Comparison of ENCODE assay signal across 1 cellular context in genomic region chr16:10385725-10386516, GRCh38.
TF ChIP-seq lines count a peak whose summit lies in the region.

A gene with protein sequence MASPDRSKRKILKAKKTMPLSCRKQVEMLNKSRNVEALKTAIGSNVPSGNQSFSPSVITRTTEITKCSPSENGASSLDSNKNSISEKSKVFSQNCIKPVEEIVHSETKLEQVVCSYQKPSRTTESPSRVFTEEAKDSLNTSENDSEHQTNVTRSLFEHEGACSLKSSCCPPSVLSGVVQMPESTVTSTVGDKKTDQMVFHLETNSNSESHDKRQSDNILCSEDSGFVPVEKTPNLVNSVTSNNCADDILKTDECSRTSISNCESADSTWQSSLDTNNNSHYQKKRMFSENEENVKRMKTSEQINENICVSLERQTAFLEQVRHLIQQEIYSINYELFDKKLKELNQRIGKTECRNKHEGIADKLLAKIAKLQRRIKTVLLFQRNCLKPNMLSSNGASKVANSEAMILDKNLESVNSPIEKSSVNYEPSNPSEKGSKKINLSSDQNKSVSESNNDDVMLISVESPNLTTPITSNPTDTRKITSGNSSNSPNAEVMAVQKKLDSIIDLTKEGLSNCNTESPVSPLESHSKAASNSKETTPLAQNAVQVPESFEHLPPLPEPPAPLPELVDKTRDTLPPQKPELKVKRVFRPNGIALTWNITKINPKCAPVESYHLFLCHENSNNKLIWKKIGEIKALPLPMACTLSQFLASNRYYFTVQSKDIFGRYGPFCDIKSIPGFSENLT (plus strand): TSS chr16:10386061. CDS start chr16:10430621, 44,560 bp downstream.

TF ChIP-seq in HepG2, 621 proteins besides CTCF, POLR2A, EP300 and RAD21 (continued from another document and continues in another):
- TF ChIP-seq, protein P1, sequence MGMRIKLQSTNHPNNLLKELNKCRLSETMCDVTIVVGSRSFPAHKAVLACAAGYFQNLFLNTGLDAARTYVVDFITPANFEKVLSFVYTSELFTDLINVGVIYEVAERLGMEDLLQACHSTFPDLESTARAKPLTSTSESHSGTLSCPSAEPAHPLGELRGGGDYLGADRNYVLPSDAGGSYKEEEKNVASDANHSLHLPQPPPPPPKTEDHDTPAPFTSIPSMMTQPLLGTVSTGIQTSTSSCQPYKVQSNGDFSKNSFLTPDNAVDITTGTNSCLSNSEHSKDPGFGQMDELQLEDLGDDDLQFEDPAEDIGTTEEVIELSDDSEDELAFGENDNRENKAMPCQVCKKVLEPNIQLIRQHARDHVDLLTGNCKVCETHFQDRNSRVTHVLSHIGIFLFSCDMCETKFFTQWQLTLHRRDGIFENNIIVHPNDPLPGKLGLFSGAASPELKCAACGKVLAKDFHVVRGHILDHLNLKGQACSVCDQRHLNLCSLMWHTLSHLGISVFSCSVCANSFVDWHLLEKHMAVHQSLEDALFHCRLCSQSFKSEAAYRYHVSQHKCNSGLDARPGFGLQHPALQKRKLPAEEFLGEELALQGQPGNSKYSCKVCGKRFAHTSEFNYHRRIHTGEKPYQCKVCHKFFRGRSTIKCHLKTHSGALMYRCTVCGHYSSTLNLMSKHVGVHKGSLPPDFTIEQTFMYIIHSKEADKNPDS (CRISPR knock-in tag; IDR thresholded peaks at IDR 0.05): peak; percentile 93; the same call in 1 of the 2 replicates
- TF ChIP-seq CC2D1A (CRISPR knock-in tag; IDR thresholded peaks at IDR 0.05): no peak; the same call in 1 of the 2 replicates
- TF ChIP-seq BHLHE40 (IDR thresholded peaks at IDR 0.05; ENCODE audit: low read length): 0 out of 2 replicates have a peak, but pooled peaks have one; percentile 4
- TF ChIP-seq PHF21A (CRISPR knock-in tag; IDR thresholded peaks at IDR 0.05): peak; percentile 94
- peak; percentile 75; the same call in 1 of the 2 replicates for TF ChIP-seq ZKSCAN5 (CRISPR knock-in tag; IDR thresholded peaks at IDR 0.05)
- peak; percentile 96 for TF ChIP-seq ASH2L (IDR thresholded peaks at IDR 0.05; ENCODE audit: insufficient read length, low read depth, low read length)
- peak; percentile 40 to 41; a peak in 1 of 4 replicates for TF ChIP-seq NR2F1 (CRISPR knock-in tag; IDR thresholded peaks at IDR 0.05)
- TF ChIP-seq ZNF441 (CRISPR knock-in tag; IDR thresholded peaks at IDR 0.05; ENCODE audit: borderline replicate concordance): no peak
- TF ChIP-seq, protein P2, sequence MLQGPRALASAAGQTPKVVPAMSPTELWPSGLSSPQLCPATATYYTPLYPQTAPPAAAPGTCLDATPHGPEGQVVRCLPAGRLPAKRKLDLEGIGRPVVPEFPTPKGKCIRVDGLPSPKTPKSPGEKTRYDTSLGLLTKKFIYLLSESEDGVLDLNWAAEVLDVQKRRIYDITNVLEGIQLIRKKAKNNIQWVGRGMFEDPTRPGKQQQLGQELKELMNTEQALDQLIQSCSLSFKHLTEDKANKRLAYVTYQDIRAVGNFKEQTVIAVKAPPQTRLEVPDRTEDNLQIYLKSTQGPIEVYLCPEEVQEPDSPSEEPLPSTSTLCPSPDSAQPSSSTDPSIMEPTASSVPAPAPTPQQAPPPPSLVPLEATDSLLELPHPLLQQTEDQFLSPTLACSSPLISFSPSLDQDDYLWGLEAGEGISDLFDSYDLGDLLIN (CRISPR knock-in tag; IDR thresholded peaks at IDR 0.05; ENCODE audit: borderline replicate concordance): peak; percentile 88; the same call in 1 of the 2 replicates
- TF ChIP-seq ZSCAN9 (CRISPR knock-in tag; IDR thresholded peaks at IDR 0.05; ENCODE audit: borderline replicate concordance): peak; percentile 99
- TF ChIP-seq ZSCAN25 (CRISPR knock-in tag; IDR thresholded peaks at IDR 0.05): peak; percentile 87; the same call in 1 of the 2 replicates
- TF ChIP-seq ATF7 (IDR thresholded peaks at IDR 0.05): no peak
- no peak; the same call in 1 of the 2 replicates for TF ChIP-seq ATF7 (CRISPR knock-in tag; IDR thresholded peaks at IDR 0.05)
- peak; percentile 86; the same call in 1 of the 2 replicates for TF ChIP-seq HIC2 (CRISPR knock-in tag; IDR thresholded peaks at IDR 0.05; ENCODE audit: low read depth)
- TF ChIP-seq ZNF430 (CRISPR knock-in tag; IDR thresholded peaks at IDR 0.05): peak; percentile 96
- TF ChIP-seq ZNF777 (CRISPR knock-in tag; IDR thresholded peaks at IDR 0.05): 0 out of 2 replicates have a peak, but pooled peaks have one; percentile 67
- peak; percentile 57 for TF ChIP-seq ZNF546 (CRISPR knock-in tag; conservative IDR thresholded peaks at IDR 0.05)
- TF ChIP-seq NKX3-1 (CRISPR knock-in tag; IDR thresholded peaks at IDR 0.05): peak; percentile 96
- TF ChIP-seq ZNF644 (CRISPR knock-in tag; IDR thresholded peaks at IDR 0.05; ENCODE audit: low read depth): peak; percentile 60; the same call in 1 of the 2 replicates
- peak; percentile 82; the same call in 1 of the 2 replicates for TF ChIP-seq FOXA3 (CRISPR knock-in tag; IDR thresholded peaks at IDR 0.05)
- TF ChIP-seq IRF9 (CRISPR knock-in tag; IDR thresholded peaks at IDR 0.05; ENCODE audit: borderline replicate concordance): peak; percentile 93; the same call in 1 of the 2 replicates
- peak; percentile 92 for TF ChIP-seq TGIF2 (CRISPR knock-in tag; IDR thresholded peaks at IDR 0.05)
- no peak for TF ChIP-seq ZNF432 (CRISPR knock-in tag; IDR thresholded peaks at IDR 0.05; ENCODE audit: borderline replicate concordance)
- TF ChIP-seq TBL1XR1 (IDR thresholded peaks at IDR 0.05; ENCODE audit: borderline replicate concordance, low read length, partially characterized antibody): peak; percentile 74
- peak; percentile 99 for TF ChIP-seq ZNF883 (CRISPR knock-in tag; IDR thresholded peaks at IDR 0.05; ENCODE audit: not compliant biosample characterization)
- TF ChIP-seq HNF4G (IDR thresholded peaks at IDR 0.05; ENCODE audit: borderline replicate concordance, low read depth, low read length): no peak; the same call in 1 of the 2 replicates
- TF ChIP-seq HNF4G (CRISPR knock-in tag; IDR thresholded peaks at IDR 0.05; ENCODE audit: borderline replicate concordance, low read depth): no peak
- TF ChIP-seq HOXA7 (CRISPR knock-in tag; IDR thresholded peaks at IDR 0.05): no peak
- TF ChIP-seq DPF2 (CRISPR knock-in tag; IDR thresholded peaks at IDR 0.05; ENCODE audit: borderline replicate concordance, low read depth): 0 out of 2 replicates have a peak, but pooled peaks have one; percentile 46
- TF ChIP-seq, protein P3, sequence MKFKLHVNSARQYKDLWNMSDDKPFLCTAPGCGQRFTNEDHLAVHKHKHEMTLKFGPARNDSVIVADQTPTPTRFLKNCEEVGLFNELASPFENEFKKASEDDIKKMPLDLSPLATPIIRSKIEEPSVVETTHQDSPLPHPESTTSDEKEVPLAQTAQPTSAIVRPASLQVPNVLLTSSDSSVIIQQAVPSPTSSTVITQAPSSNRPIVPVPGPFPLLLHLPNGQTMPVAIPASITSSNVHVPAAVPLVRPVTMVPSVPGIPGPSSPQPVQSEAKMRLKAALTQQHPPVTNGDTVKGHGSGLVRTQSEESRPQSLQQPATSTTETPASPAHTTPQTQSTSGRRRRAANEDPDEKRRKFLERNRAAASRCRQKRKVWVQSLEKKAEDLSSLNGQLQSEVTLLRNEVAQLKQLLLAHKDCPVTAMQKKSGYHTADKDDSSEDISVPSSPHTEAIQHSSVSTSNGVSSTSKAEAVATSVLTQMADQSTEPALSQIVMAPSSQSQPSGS (CRISPR knock-in tag; IDR thresholded peaks at IDR 0.05): peak; percentile 93
- TF ChIP-seq ZNF180 (CRISPR knock-in tag; IDR thresholded peaks at IDR 0.05; ENCODE audit: borderline replicate concordance, low read depth): no peak
- peak; percentile 96 for TF ChIP-seq CBX1 (IDR thresholded peaks at IDR 0.05; ENCODE audit: low read depth)
- TF ChIP-seq NPAS2 (CRISPR knock-in tag; IDR thresholded peaks at IDR 0.05; ENCODE audit: borderline replicate concordance): no peak
- TF ChIP-seq, protein P4, sequence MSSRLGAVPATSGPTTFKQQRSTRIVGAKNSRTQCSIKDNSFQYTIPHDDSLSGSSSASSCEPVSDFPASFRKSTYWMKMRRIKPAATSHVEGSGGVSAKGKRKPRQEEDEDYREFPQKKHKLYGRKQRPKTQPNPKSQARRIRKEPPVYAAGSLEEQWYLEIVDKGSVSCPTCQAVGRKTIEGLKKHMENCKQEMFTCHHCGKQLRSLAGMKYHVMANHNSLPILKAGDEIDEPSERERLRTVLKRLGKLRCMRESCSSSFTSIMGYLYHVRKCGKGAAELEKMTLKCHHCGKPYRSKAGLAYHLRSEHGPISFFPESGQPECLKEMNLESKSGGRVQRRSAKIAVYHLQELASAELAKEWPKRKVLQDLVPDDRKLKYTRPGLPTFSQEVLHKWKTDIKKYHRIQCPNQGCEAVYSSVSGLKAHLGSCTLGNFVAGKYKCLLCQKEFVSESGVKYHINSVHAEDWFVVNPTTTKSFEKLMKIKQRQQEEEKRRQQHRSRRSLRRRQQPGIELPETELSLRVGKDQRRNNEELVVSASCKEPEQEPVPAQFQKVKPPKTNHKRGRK (CRISPR knock-in tag; IDR thresholded peaks at IDR 0.05): peak; percentile 80
- no peak for TF ChIP-seq ZBTB14 (CRISPR knock-in tag; IDR thresholded peaks at IDR 0.05)
- TF ChIP-seq WIZ (CRISPR knock-in tag; IDR thresholded peaks at IDR 0.05): peak; percentile 62
- TF ChIP-seq TRAFD1 (CRISPR knock-in tag; IDR thresholded peaks at IDR 0.05; ENCODE audit: borderline replicate concordance): peak; percentile 13; the same call in 1 of the 2 replicates
- TF ChIP-seq ZNF33A (CRISPR knock-in tag; IDR thresholded peaks at IDR 0.05; ENCODE audit: borderline replicate concordance): no peak; the same call in 1 of the 2 replicates
- TF ChIP-seq GTF3A (CRISPR knock-in tag; conservative IDR thresholded peaks at IDR 0.05): no peak
- peak; percentile 83; the same call in 1 of the 2 replicates for TF ChIP-seq HOXA5 (CRISPR knock-in tag; IDR thresholded peaks at IDR 0.05)
- peak; percentile 100 for TF ChIP-seq ZMYM4 (CRISPR knock-in tag; IDR thresholded peaks at IDR 0.05)
- TF ChIP-seq, protein P5, sequence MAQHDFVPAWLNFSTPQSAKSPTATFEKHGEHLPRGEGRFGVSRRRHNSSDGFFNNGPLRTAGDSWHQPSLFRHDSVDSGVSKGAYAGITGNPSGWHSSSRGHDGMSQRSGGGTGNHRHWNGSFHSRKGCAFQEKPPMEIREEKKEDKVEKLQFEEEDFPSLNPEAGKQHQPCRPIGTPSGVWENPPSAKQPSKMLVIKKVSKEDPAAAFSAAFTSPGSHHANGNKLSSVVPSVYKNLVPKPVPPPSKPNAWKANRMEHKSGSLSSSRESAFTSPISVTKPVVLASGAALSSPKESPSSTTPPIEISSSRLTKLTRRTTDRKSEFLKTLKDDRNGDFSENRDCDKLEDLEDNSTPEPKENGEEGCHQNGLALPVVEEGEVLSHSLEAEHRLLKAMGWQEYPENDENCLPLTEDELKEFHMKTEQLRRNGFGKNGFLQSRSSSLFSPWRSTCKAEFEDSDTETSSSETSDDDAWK (CRISPR knock-in tag; IDR thresholded peaks at IDR 0.05): no peak
- TF ChIP-seq ZBTB33 (CRISPR knock-in tag; IDR thresholded peaks at IDR 0.05): peak; percentile 87
